Comparison of ENCODE assay signal across 16 cellular contexts in the genomic region with DNA sequence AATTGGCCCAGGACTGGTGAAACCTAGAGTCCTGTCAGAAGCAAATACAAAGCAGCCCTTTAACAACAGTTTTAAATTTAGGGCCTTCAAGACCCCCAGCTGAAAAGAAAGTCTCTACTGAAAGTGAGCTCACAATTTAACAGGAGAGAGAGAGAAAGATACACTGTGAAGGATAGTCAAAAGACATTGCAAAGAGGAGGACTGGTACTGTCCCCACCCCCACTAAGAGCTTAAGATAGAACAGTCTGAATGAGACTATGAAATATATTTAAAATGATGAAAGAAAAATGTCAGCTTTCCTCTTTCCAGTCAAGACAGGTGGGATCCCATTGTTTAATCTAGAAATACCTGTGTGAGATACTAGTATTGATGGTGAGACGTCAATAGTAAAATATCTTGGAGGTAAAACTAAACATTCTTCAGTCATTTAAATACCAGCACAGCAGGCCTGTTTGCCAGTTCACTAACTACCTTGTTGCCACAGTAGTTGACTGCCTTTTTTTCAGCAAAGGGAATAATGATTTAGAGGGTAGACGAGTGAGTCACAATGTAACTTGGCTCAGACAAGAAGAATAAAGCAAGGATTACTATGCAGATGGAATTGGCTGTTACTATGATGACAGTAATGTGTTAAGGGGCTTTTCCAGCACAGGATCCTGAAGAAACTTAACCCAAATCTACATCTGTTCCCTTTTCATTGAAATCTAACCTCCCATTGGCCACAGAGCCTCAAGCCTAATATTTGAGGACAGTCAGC. TPM values are rescaled to one million over a fixed set of nuclear protein-coding genes. Genes with fewer than 3 reads are reported as not detected.
DNase-seq lines count a peak whose midpoint lies in the region; ATAC-seq lines count a peak whose summit lies in the region.
"Had no signal": no experiment of that assay in that cellular context is flagged by ENCODE, and none has a peak within 500 bp of the region (broad histone marks: within the 10 kb centered on the region; RNA-seq: fewer than 3 reads in every experiment).

No MANE protein-coding gene starts in this region.

- no peak overlapping the region for H3K4me2 ChIP-seq in mesenchymal stem cell (ENCODE audit: low read length, poor library complexity, severe bottlenecking)
- H3K4me2 ChIP-seq: KMS-11 had no signal

- H3K9me3 ChIP-seq in mesenchymal stem cell (ENCODE audit: control insufficient read depth, low read length) = no peaks in the 10 kb centered on the region
- H3K9me3 ChIP-seq: vagina had no signal

- POLR2A ChIA-PET in activated CD4-positive, alpha-beta memory T cell treated with anti-CD3 and anti-CD28 coated beads for 36 hours (lab: Charles Lee) = no interaction called here

- peak overlapping the region; percentile 26 for H3K27ac Mint-ChIP-seq in dendritic cell treated with granulocyte-macrophage colony-stimulating factor and Interleukin-4, amounts not matched to agents 40 ng/mL and 50 ng/mL, for 4 days
- no peak overlapping the region for H3K27ac Mint-ChIP-seq in activated CD4-positive, alpha-beta memory T cell treated with anti-CD3 and anti-CD28 coated beads for 36 hours
- H3K27ac Mint-ChIP-seq: activated naive CD8-positive, alpha-beta T cell treated with anti-CD3 and anti-CD28 coated beads, Interleukin-2, amount 10 ng/mL, durations not matched to agents 7 days and 5 days; natural killer cell had no signal

- no peak overlapping the region for H4K8ac ChIP-seq in mesenchymal stem cell (ENCODE audit: low read length)

- no peaks in the 10 kb centered on the region for H3K4me1 ChIP-seq in mesenchymal stem cell (ENCODE audit: control insufficient read depth, insufficient read depth, low read depth, low read length)
- H3K4me1 ChIP-seq: vagina had no signal

- intact Hi-C loops in dendritic cell treated with granulocyte-macrophage colony-stimulating factor and Interleukin-4, amounts not matched to agents 40 ng/mL and 50 ng/mL, for 4 days (cut with micrococcal nuclease) = no loop called here
- intact Hi-C loops in activated CD4-positive, alpha-beta memory T cell treated with anti-CD3 and anti-CD28 coated beads for 36 hours (cut with micrococcal nuclease) = no loop called here

- H2BK15ac ChIP-seq in mesenchymal stem cell (ENCODE audit: low read depth, poor library complexity, severe bottlenecking) = no peak overlapping the region

- H3K36me3 Mint-ChIP-seq in dendritic cell treated with granulocyte-macrophage colony-stimulating factor and Interleukin-4, amounts not matched to agents 40 ng/mL and 50 ng/mL, for 4 days (ENCODE audit: low read depth) = peaks cover 56% of the 10 kb centered on the region
- H3K36me3 Mint-ChIP-seq in activated CD4-positive, alpha-beta memory T cell treated with anti-CD3 and anti-CD28 coated beads for 36 hours = peaks cover 52% of the 10 kb centered on the region

- no peak overlapping the region for H2BK5ac ChIP-seq in mesenchymal stem cell (ENCODE audit: low read depth, low read length, poor library complexity, severe bottlenecking)

- H3K23ac ChIP-seq in mesenchymal stem cell (ENCODE audit: low read length in 2 of 2) = no peak overlapping the region

- WGBS in mesenchymal stem cell = 100% methylated on average over 1 of the region's 2 CpGs

- H3K4me1 Mint-ChIP-seq in dendritic cell treated with granulocyte-macrophage colony-stimulating factor and Interleukin-4, amounts not matched to agents 40 ng/mL and 50 ng/mL, for 4 days (ENCODE audit: low read depth) = peaks cover 27% of the 10 kb centered on the region
- peaks cover 3% of the 10 kb centered on the region for H3K4me1 Mint-ChIP-seq in activated CD4-positive, alpha-beta memory T cell treated with anti-CD3 and anti-CD28 coated beads for 36 hours (ENCODE audit: low read depth)

- H2BK120ac ChIP-seq in mesenchymal stem cell (ENCODE audit: low read depth, low read length) = no peak overlapping the region

- no peaks in the 10 kb centered on the region for H3K9me3 Mint-ChIP-seq in dendritic cell treated with granulocyte-macrophage colony-stimulating factor and Interleukin-4, amounts not matched to agents 40 ng/mL and 50 ng/mL, for 4 days
- H3K9me3 Mint-ChIP-seq in activated CD4-positive, alpha-beta memory T cell treated with anti-CD3 and anti-CD28 coated beads for 36 hours = no peaks in the 10 kb centered on the region
- H3K9me3 Mint-ChIP-seq: activated naive CD8-positive, alpha-beta T cell treated with anti-CD3 and anti-CD28 coated beads, Interleukin-2, amount 10 ng/mL, durations not matched to agents 7 days and 5 days; natural killer cell had no signal

- H3K4me3 ChIP-seq in mesenchymal stem cell (ENCODE audit: insufficient read depth in 1 of 2, low read depth in 1 of 2, low read length in 2 of 2) = no peak overlapping the region
- H3K4me3 ChIP-seq: vagina had no signal

- no peak overlapping the region for H3K9ac ChIP-seq in mesenchymal stem cell (ENCODE audit: low read length)
- H3K9ac ChIP-seq: KMS-11 had no signal

- no peak overlapping the region for H2AFZ ChIP-seq in mesenchymal stem cell (ENCODE audit: low read depth, low read length)

- H3K27ac ChIP-seq in mesenchymal stem cell (ENCODE audit: low read length, poor library complexity, severe bottlenecking) = peak overlapping the region; percentile 60
- H3K27ac ChIP-seq: KMS-11, vagina had no signal

- no peak overlapping the region for H4K91ac ChIP-seq in mesenchymal stem cell (ENCODE audit: low read length)

- no peaks in the 10 kb centered on the region for H3K27me3 ChIP-seq in mesenchymal stem cell (ENCODE audit: control insufficient read depth in 1 of 2, insufficient read depth in 1 of 2, low read length in 2 of 2)
- H3K27me3 ChIP-seq: vagina had no signal

- CTCF ChIA-PET in activated CD4-positive, alpha-beta memory T cell treated with anti-CD3 and anti-CD28 coated beads for 36 hours (lab: Charles Lee) = no interaction called here

- H3K4ac ChIP-seq in mesenchymal stem cell (ENCODE audit: low read depth in 1 of 2, low read length in 2 of 2) = no peak overlapping the region

- peaks cover 22% of the 10 kb centered on the region for H3K79me1 ChIP-seq in mesenchymal stem cell (replicated peaks; ENCODE audit: low read length, poor library complexity, severe bottlenecking)

- H2BK12ac ChIP-seq in mesenchymal stem cell (ENCODE audit: low read length in 2 of 2) = no peak overlapping the region

- no peak overlapping the region for H3K14ac ChIP-seq in mesenchymal stem cell (ENCODE audit: low read length in 2 of 2)

- ATAC-seq in GM21786 (IDR thresholded peaks at IDR 0.05; ENCODE audit: unreplicated experiment) (no peak), HG03565 (IDR thresholded peaks at IDR 0.05; ENCODE audit: unreplicated experiment) (no peak)
- ATAC-seq: natural killer cell had no signal

- H3K4me3 Mint-ChIP-seq in dendritic cell treated with granulocyte-macrophage colony-stimulating factor and Interleukin-4, amounts not matched to agents 40 ng/mL and 50 ng/mL, for 4 days = no peak overlapping the region
- no peak overlapping the region for H3K4me3 Mint-ChIP-seq in activated CD4-positive, alpha-beta memory T cell treated with anti-CD3 and anti-CD28 coated beads for 36 hours
- H3K4me3 Mint-ChIP-seq: activated naive CD8-positive, alpha-beta T cell treated with anti-CD3 and anti-CD28 coated beads, Interleukin-2, amount 10 ng/mL, durations not matched to agents 7 days and 5 days; CD14-positive monocyte; natural killer cell had no signal

- DNase-seq in Ammon's horn (ENCODE audit: low spot score) (peak; percentile 21), M059J (ENCODE audit: low read depth) (peak; percentile 15), mesenchymal stem cell (peak; percentile 24), NCI-H1436 (lab: John Stamatoyannopoulos, UW) (no peak)
- no peak for DNase-seq in activated CD4-positive, alpha-beta memory T cell treated with anti-CD3 and anti-CD28 coated beads for 36 hours
- DNase-seq: activated CD8-positive, alpha-beta memory T cell treated with anti-CD3 and anti-CD28 coated beads, Interleukin-2, amount 50 U/mL, for 4 hours; activated naive CD8-positive, alpha-beta T cell treated with anti-CD3 and anti-CD28 coated beads, Interleukin-2, amount 10 ng/mL, durations not matched to agents 7 days and 5 days; effector memory CD4-positive, alpha-beta T cell; natural killer cell; RPMI8226 had no signal

- no peaks in the 10 kb centered on the region for H3K27me3 Mint-ChIP-seq in dendritic cell treated with granulocyte-macrophage colony-stimulating factor and Interleukin-4, amounts not matched to agents 40 ng/mL and 50 ng/mL, for 4 days
- no peaks in the 10 kb centered on the region for H3K27me3 Mint-ChIP-seq in activated CD4-positive, alpha-beta memory T cell treated with anti-CD3 and anti-CD28 coated beads for 36 hours
- H3K27me3 Mint-ChIP-seq: activated naive CD8-positive, alpha-beta T cell treated with anti-CD3 and anti-CD28 coated beads, Interleukin-2, amount 10 ng/mL, durations not matched to agents 7 days and 5 days had no signal

- H3K36me3 ChIP-seq in mesenchymal stem cell (ENCODE audit: control insufficient read depth in 1 of 2, insufficient read depth in 2 of 2, low read depth in 1 of 2, low read length in 2 of 2) = peaks cover 28 to 77% of the 10 kb centered on the region in 2 experiments

- H3K18ac ChIP-seq in mesenchymal stem cell (ENCODE audit: low read depth in 1 of 2, low read length in 2 of 2) = no peak overlapping the region

- no peak overlapping the region for H2AK5ac ChIP-seq in mesenchymal stem cell (ENCODE audit: low read length, severe bottlenecking)

RNA-seq across cellular contexts. Expression of gene RASL10B, which starts 47.2 kb away (rescaled TPM):
- total RNA-seq in M059J (2014; rRNA removed; shearing (Covaris generic)) = 0.71 and 0.89 TPM in 2 replicates
- 19.0 TPM for polyA plus RNA-seq in mesenchymal stem cell (2013, experiment 1 of 2)
- 18.7 TPM for polyA plus RNA-seq in mesenchymal stem cell (2013, experiment 2 of 2)
- under 1 TPM; 0.26 to 0.73 TPM for total RNA-seq in activated CD4-positive, alpha-beta memory T cell treated with anti-CD3 and anti-CD28 coated beads for 36 hours
- polyA plus RNA-seq: CD14-positive monocyte had no signal

Comparison
In these comparisons a context has a peak if more than half of its experiments do, and no peak if none do; other contexts are left out.
1. DNase-seq: peak in Ammon's horn (single experiment), M059J (single experiment) and mesenchymal stem cell (single experiment); none in NCI-H1436 (single experiment) and activated CD4-positive, alpha-beta memory T cell treated with anti-CD3 and anti-CD28 coated beads for 36 hours (single experiment).